Comparison of ENCODE assay signal across 8 cellular contexts in genomic region chr2:28717339-28717758, GRCh38. TPM values are rescaled to one million over a fixed set of nuclear protein-coding genes. Genes with fewer than 3 reads are reported as not detected.
DNase-seq lines count a peak whose midpoint lies in the region; ATAC-seq, FAIRE-seq and TF ChIP-seq lines count a peak whose summit lies in the region.

No MANE protein-coding gene starts in this region.

- intact Hi-C loops in GM12878 (cut with micrococcal nuclease; ENCODE audit: unreplicated experiment): no loop called here

- H3K9me3 ChIP-seq in GM12878 (replicated peaks; ENCODE audit: control insufficient read depth, insufficient read depth, low read length) (no peaks in the 10 kb centered on the region), subcutaneous abdominal adipose tissue (ENCODE audit: control insufficient read depth in 5 of 5, low read length in 5 of 5) (no peaks in the 10 kb centered on the region)

- ATAC-seq in GM12878 (no peak), GM21367 (IDR thresholded peaks at IDR 0.05; ENCODE audit: unreplicated experiment) (no peak), HG03095 (IDR thresholded peaks at IDR 0.05; ENCODE audit: unreplicated experiment) (no peak)

- TF ChIP-seq POLR2A in GM12878 (IDR thresholded peaks at IDR 0.05; ENCODE audit: low read depth, low read length): no peak

- 75% methylated on average over 5 of the region's 5 CpGs for WGBS in GM12878 (ENCODE audit: insufficient coverage, insufficient replicate concordance, low lambda C conversion rate, missing lambda C conversion rate)

- H3K79me2 ChIP-seq in GM12878 (ENCODE audit: control insufficient read depth, insufficient read depth, low read length): no peaks in the 10 kb centered on the region

- RAD21 ChIA-PET in GM12878 (lab: Charles Lee; ENCODE audit: unreplicated experiment): no interaction called here

- H3K9ac ChIP-seq in GM12878 (ENCODE audit: control insufficient read depth, insufficient read depth, low read length): no peak overlapping the region
- peak overlapping the region in 2 of 5 donors; percentile 56 to 85 for H3K9ac ChIP-seq in subcutaneous abdominal adipose tissue (ENCODE audit: low read length in 5 of 5)

- no TSS peak for BruUV-seq in GM12878 (replicated peaks; lab: Mats Ljungman, UMichigan)

- no peak overlapping the region for H3K27ac ChIP-seq in GM12878 (ENCODE audit: control insufficient read depth, insufficient read depth)
- H3K27ac ChIP-seq in layer of hippocampus (ENCODE audit: low read depth, low read length): peak overlapping the region; percentile 60
- peak overlapping the region; percentile 80 for H3K27ac ChIP-seq in subcutaneous abdominal adipose tissue (ENCODE audit: low read depth, low read length)

- CTCF ChIA-PET in GM12878 (lab: Yijun Ruan, JAX): interaction anchor here (0.7 kb wide), 1 partner anchor 594 kb away, joined by 4 read pairs; no protein-coding TSS in a partner anchor

- peak overlapping the region; percentile 51 for H2AFZ ChIP-seq in GM12878 (ENCODE audit: control insufficient read depth, low read depth, low read length)

- H3K4me2 ChIP-seq in GM12878 (ENCODE audit: control insufficient read depth, insufficient read depth): no peak overlapping the region

- POLR2A ChIA-PET in GM12878 (lab: Charles Lee): no interaction called here

- FAIRE-seq in GM12878 (lab: Jason Lieb, UNC): no peak

- no peak for TF ChIP-seq EP300 in GM12878 (IDR thresholded peaks at IDR 0.05; ENCODE audit: borderline replicate concordance in 1 of 2, control insufficient read depth in 1 of 2, low read depth in 2 of 2, low read length in 2 of 2)

- SMC1A ChIA-PET in GM12878 (lab: Charles Lee; ENCODE audit: uncharacterized antibody, unreplicated experiment): interaction anchor here (0.6 to 1.3 kb wide), 2 partner anchors 106 to 123 kb away, joined by 3 to 6 read pairs; no protein-coding TSS in a partner anchor

- no peaks in the 10 kb centered on the region for H4K20me1 ChIP-seq in GM12878 (ENCODE audit: control insufficient read depth, insufficient read depth)

- no peak for TF ChIP-seq CTCF in GM12878 (IDR thresholded peaks at IDR 0.05 in 2 of 3, conservative IDR thresholded peaks at IDR 0.05 in 1 of 3; ENCODE audit: control insufficient read depth in 2 of 3, extremely low read depth in 1 of 3, insufficient read depth in 1 of 3, low read depth in 3 of 3, low read length in 3 of 3)

- H3K36me3 ChIP-seq in GM12878 (ENCODE audit: control insufficient read depth in 2 of 2, insufficient read depth in 2 of 2, low read length in 1 of 2) (no peaks in the 10 kb centered on the region), subcutaneous abdominal adipose tissue (ENCODE audit: control insufficient read depth in 5 of 5, insufficient read depth in 5 of 5, low read length in 5 of 5) (no peaks in the 10 kb centered on the region)

- H3K27me3 ChIP-seq in GM12878 (replicated peaks in 1 of 2; ENCODE audit: control insufficient read depth in 2 of 2, insufficient read depth in 2 of 2, low read length in 1 of 2): no peaks in the 10 kb centered on the region
- H3K27me3 ChIP-seq in layer of hippocampus (ENCODE audit: control insufficient read depth, insufficient read depth, low read length): no peaks in the 10 kb centered on the region
- no peaks in the 10 kb centered on the region for H3K27me3 ChIP-seq in subcutaneous abdominal adipose tissue (ENCODE audit: control insufficient read depth in 5 of 5, insufficient read depth in 4 of 5, low read length in 5 of 5)

- in situ Hi-C loops in GM12878 (cut with MboI): no loop called here

- DNase-seq in A172 (ENCODE audit: low spot score): peak; percentile 79
- peak; percentile 83 for DNase-seq in M059J (ENCODE audit: low read depth)
- DNase-seq in GM12878 (ENCODE audit: low read depth, low spot score): no peak
- no peak for DNase-seq in NCI-H1092 treated with DMSO at 0.1 percent for 48 hours (lab: John Stamatoyannopoulos, UW)

- no peak overlapping the region for H3K4me3 ChIP-seq in GM12878
- peak overlapping the region in 1 of 5 donors; percentile 0 for H3K4me3 ChIP-seq in subcutaneous abdominal adipose tissue (ENCODE audit: low read depth in 1 of 5, low read length in 5 of 5)

- no peak for TF ChIP-seq RAD21 in GM12878 (IDR thresholded peaks at IDR 0.05; ENCODE audit: insufficient read depth, low read depth, low read length)

- H3K4me1 ChIP-seq in GM12878 (ENCODE audit: control insufficient read depth, insufficient read depth, low read length) (peaks cover 2% of the 10 kb centered on the region; the same call in 1 of the 2 replicates), subcutaneous abdominal adipose tissue (ENCODE audit: control insufficient read depth in 5 of 5, insufficient read depth in 5 of 5, low read length in 5 of 5) (peaks cover 2 to 22% (median 12%) of the 10 kb centered on the region in 5 donors)

TF ChIP-seq in GM12878, 131 proteins besides CTCF, POLR2A, EP300 and RAD21:
- TF ChIP-seq, protein P1, sequence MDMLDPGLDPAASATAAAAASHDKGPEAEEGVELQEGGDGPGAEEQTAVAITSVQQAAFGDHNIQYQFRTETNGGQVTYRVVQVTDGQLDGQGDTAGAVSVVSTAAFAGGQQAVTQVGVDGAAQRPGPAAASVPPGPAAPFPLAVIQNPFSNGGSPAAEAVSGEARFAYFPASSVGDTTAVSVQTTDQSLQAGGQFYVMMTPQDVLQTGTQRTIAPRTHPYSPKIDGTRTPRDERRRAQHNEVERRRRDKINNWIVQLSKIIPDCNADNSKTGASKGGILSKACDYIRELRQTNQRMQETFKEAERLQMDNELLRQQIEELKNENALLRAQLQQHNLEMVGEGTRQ (IDR thresholded peaks at IDR 0.05; ENCODE audit: borderline replicate concordance, low read depth, low read length): no peak
- no peak for TF ChIP-seq ETV6 (conservative IDR thresholded peaks at IDR 0.05 in 1 of 2, IDR thresholded peaks at IDR 0.05 in 1 of 2; ENCODE audit: borderline replicate concordance in 1 of 2, low read depth in 1 of 2)
- peak; percentile 53; the same call in 1 of the 2 replicates for TF ChIP-seq EED (IDR thresholded peaks at IDR 0.05; ENCODE audit: low read depth)
- TF ChIP-seq KLF5 (IDR thresholded peaks at IDR 0.05; ENCODE audit: partially characterized antibody): no peak
- TF ChIP-seq HDGF (IDR thresholded peaks at IDR 0.05): no peak

RNA-seq across cellular contexts. Expression of gene PPP1CB, which starts 34.3 kb away (rescaled TPM):
- total RNA-seq in A172 (2014; rRNA removed; shearing (Covaris generic)): 187 and 226 TPM in 2 replicates
- total RNA-seq in M059J (2014; rRNA removed; shearing (Covaris generic)): 113 and 163 TPM in 2 replicates
- total RNA-seq in GM12878 (2013; cell fraction: nucleolus; rRNA removed): 82.3 and 108 TPM in 2 replicates
- total RNA-seq in GM12878 (2014; rRNA removed) (64.4 and 81.0 TPM in 2 replicates), GM12878 (2014; rRNA removed; fragmentation: Illumina TruSeq; extraction: Trizol) (84.6 and 85.4 TPM in 2 replicates), GM12878 (2021) (144 and 153 TPM in 2 replicates)
- polyA plus RNA-seq in GM12878 (2011; ENCODE audit: low read depth): 20.4 TPM
- polyA plus RNA-seq in GM12878 (2011; rRNA removed) (84.4 and 140 TPM in 2 replicates), GM12878 (2014; fragmentation: Illumina TruSeq; extraction: Trizol) (64.4 and 88.1 TPM in 2 replicates), GM12878 (2014; fragmentation: Nextera tagmentation; extraction: Ambion mirVana) (100 to 1,000 TPM in 1 of 2 experiments, 10 to 100 TPM in 1; 84.4 to 176 TPM), GM12878 (2014; rRNA removed) (30.3 and 37.5 TPM in 2 replicates), GM12878 (2016; fragmentation: Nextera tagmentation; extraction: Ambion mirVana) (100 to 1,000 TPM; 127 to 131 TPM)
- 24.2 and 31.0 TPM in 2 replicates for polyA plus RNA-seq in GM12878 (2011; cell fraction: cytosol; rRNA removed)
- 19.5 and 25.1 TPM in 2 replicates for polyA plus RNA-seq in GM12878 (2011; cell fraction: nucleus; rRNA removed)
- polyA plus RNA-seq in GM12878 (2012): 48.8 and 59.5 TPM in 2 replicates
- polyA minus RNA-seq in GM12878 (2011; rRNA and poly(A)+ RNA removed): 69.0 and 105 TPM in 2 replicates
- 47.4 and 57.4 TPM in 2 replicates for polyA minus RNA-seq in GM12878 (2011; cell fraction: cytosol; rRNA and poly(A)+ RNA removed)
- 19.6 and 30.9 TPM in 2 replicates for polyA minus RNA-seq in GM12878 (2011; cell fraction: nucleus; rRNA and poly(A)+ RNA removed)

Comparison
In these comparisons a context has a peak if more than half of its experiments do, and no peak if none do; other contexts are left out.
1. DNase-seq: peak in A172 (single experiment) and M059J (single experiment); none in GM12878 (single experiment) and NCI-H1092 treated with DMSO at 0.1 percent for 48 hours (single experiment).